ENCODE assay signal across 2 cellular contexts in the genomic region with DNA sequence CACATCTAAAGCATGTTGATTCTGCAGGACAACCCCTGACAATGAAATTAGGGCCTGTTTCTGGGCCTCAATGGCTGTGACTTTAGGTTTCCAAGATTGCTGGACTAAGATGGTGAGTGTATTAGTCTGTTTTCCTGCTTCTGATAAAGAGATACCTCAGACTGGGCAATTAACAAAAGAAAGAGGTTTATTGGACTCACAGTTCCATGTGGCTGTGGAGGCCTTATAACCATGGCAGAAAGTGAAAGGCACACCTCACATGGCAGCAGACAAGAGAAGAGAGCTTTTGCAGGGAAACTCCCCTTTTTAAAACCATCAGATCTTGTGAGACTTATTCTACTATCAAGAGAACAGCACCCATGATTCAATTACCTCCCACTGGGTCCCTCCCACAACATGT.
TF ChIP-seq lines count a peak whose summit lies in the region.

No MANE protein-coding gene starts in this region.

TF ChIP-seq in HEK293, 187 proteins besides CTCF, POLR2A, EP300 and RAD21:
- 0 out of 2 replicates have a peak, but pooled peaks have one; percentile 9 for TF ChIP-seq EGR2 (tag by site-specific recombination; IDR thresholded peaks at IDR 0.05; ENCODE audit: low read depth)
- TF ChIP-seq ZNF404 (tag by site-specific recombination; IDR thresholded peaks at IDR 0.05): no peak

TF ChIP-seq in K562, 482 proteins besides CTCF, POLR2A, EP300 and RAD21:
- TF ChIP-seq TAL1 (IDR thresholded peaks at IDR 0.05): no peak
- no peak for TF ChIP-seq BMI1 (IDR thresholded peaks at IDR 0.05; ENCODE audit: low read length)
- no peak for TF ChIP-seq ZSCAN32 (CRISPR knock-in tag; IDR thresholded peaks at IDR 0.05)
- TF ChIP-seq ZNF766 (CRISPR knock-in tag; conservative IDR thresholded peaks at IDR 0.05): peak; percentile 88
- no peak for TF ChIP-seq ZZZ3 (IDR thresholded peaks at IDR 0.05)
- no peak for TF ChIP-seq E2F3 (CRISPR knock-in tag; IDR thresholded peaks at IDR 0.05)
- no peak for TF ChIP-seq ZBTB1 (CRISPR knock-in tag; IDR thresholded peaks at IDR 0.05; ENCODE audit: borderline replicate concordance, low read depth)
- peak; percentile 16; the same call in 1 of the 2 replicates for TF ChIP-seq CBFA2T3 (IDR thresholded peaks at IDR 0.05)
